Comparison of ENCODE assay signal across 1 cellular context in genomic region chr14:77059276-77059934, GRCh38.
TF ChIP-seq lines count a peak whose summit lies in the region.

No MANE protein-coding gene starts in this region.

TF ChIP-seq in K562, 482 proteins besides CTCF, POLR2A, EP300 and RAD21 (continued from another document and continues in another):
- peak; percentile 85 for TF ChIP-seq MYC (IDR thresholded peaks at IDR 0.05; ENCODE audit: low read depth, low read length)
- no peak for TF ChIP-seq MYC (CRISPR knock-in tag; IDR thresholded peaks at IDR 0.05; ENCODE audit: borderline replicate concordance, low read depth)
- TF ChIP-seq ZNF280A (IDR thresholded peaks at IDR 0.05; ENCODE audit: low read depth, partially characterized antibody): no peak
- peak; percentile 65 for TF ChIP-seq ATF3 (IDR thresholded peaks at IDR 0.05)
- no peak for TF ChIP-seq ATF3 (CRISPR knock-in tag; conservative IDR thresholded peaks at IDR 0.05)
- no peak for TF ChIP-seq E2F5 (CRISPR knock-in tag; IDR thresholded peaks at IDR 0.05)
- TF ChIP-seq TRIM25 (IDR thresholded peaks at IDR 0.05; ENCODE audit: borderline replicate concordance): no peak
- no peak for TF ChIP-seq THRB (CRISPR knock-in tag; conservative IDR thresholded peaks at IDR 0.05)
- TF ChIP-seq RBBP5 (IDR thresholded peaks at IDR 0.05; ENCODE audit: borderline replicate concordance, insufficient read depth, low read length, poor library complexity, severe bottlenecking): no peak
- TF ChIP-seq ZBED1 (IDR thresholded peaks at IDR 0.05): no peak
- 0 out of 2 replicates have a peak, but pooled peaks have one; percentile 53 for TF ChIP-seq MXI1 (IDR thresholded peaks at IDR 0.05; ENCODE audit: low read depth, low read length)
- no peak for TF ChIP-seq ZFP36 (IDR thresholded peaks at IDR 0.05; ENCODE audit: low read depth, low read length, partially characterized antibody)
- no peak for TF ChIP-seq HOMEZ (CRISPR knock-in tag; IDR thresholded peaks at IDR 0.05)
- no peak for TF ChIP-seq NFXL1 (CRISPR knock-in tag; IDR thresholded peaks at IDR 0.05)
- no peak for TF ChIP-seq SRF (CRISPR knock-in tag; IDR thresholded peaks at IDR 0.05)
- no peak for TF ChIP-seq SNIP1 (IDR thresholded peaks at IDR 0.05; ENCODE audit: low read depth)
- no peak for TF ChIP-seq ID3 (CRISPR knock-in tag; IDR thresholded peaks at IDR 0.05)
- TF ChIP-seq ID3 (tag; IDR thresholded peaks at IDR 0.05): no peak
- TF ChIP-seq ZNF3 (CRISPR knock-in tag; IDR thresholded peaks at IDR 0.05): no peak
- no peak for TF ChIP-seq CREB3L1 (IDR thresholded peaks at IDR 0.05; ENCODE audit: borderline replicate concordance, low read depth)
- no peak for TF ChIP-seq PURB (CRISPR knock-in tag; IDR thresholded peaks at IDR 0.05; ENCODE audit: low read depth)
- no peak for TF ChIP-seq JUNB (CRISPR knock-in tag; conservative IDR thresholded peaks at IDR 0.05)
- no peak for TF ChIP-seq HDAC1 (IDR thresholded peaks at IDR 0.05)
- no peak for TF ChIP-seq HNRNPLL (IDR thresholded peaks at IDR 0.05; ENCODE audit: low read depth, low read length, poor library complexity, severe bottlenecking)
- TF ChIP-seq TBL1XR1 (IDR thresholded peaks at IDR 0.05; ENCODE audit: low read length in 2 of 2): no peak
- TF ChIP-seq TEAD1 (CRISPR knock-in tag; IDR thresholded peaks at IDR 0.05): no peak
- TF ChIP-seq HNRNPK (IDR thresholded peaks at IDR 0.05; ENCODE audit: low read depth, low read length, poor library complexity, severe bottlenecking): no peak
- TF ChIP-seq RNF219 (CRISPR knock-in tag; IDR thresholded peaks at IDR 0.05): no peak
- no peak for TF ChIP-seq ZNF561 (CRISPR knock-in tag; conservative IDR thresholded peaks at IDR 0.05)
- TF ChIP-seq RFX1 (IDR thresholded peaks at IDR 0.05): peak; percentile 84
- TF ChIP-seq GTF2E2 (tag; IDR thresholded peaks at IDR 0.05): no peak
- no peak for TF ChIP-seq PREB (CRISPR knock-in tag; IDR thresholded peaks at IDR 0.05)
- TF ChIP-seq VEZF1 (CRISPR knock-in tag; IDR thresholded peaks at IDR 0.05): peak; percentile 38; the same call in 1 of the 2 replicates
- no peak for TF ChIP-seq LCOR (CRISPR knock-in tag; IDR thresholded peaks at IDR 0.05)
- 0 out of 2 replicates have a peak, but pooled peaks have one; percentile 18 for TF ChIP-seq POLR2G (IDR thresholded peaks at IDR 0.05; ENCODE audit: low read depth, low read length)
- TF ChIP-seq LEF1 (IDR thresholded peaks at IDR 0.05): no peak
- TF ChIP-seq JUN (IDR thresholded peaks at IDR 0.05; ENCODE audit: borderline replicate concordance, low read depth, low read length): peak; percentile 65
- TF ChIP-seq JUN (CRISPR knock-in tag; IDR thresholded peaks at IDR 0.05; ENCODE audit: borderline replicate concordance): no peak
- TF ChIP-seq SMC3 (conservative IDR thresholded peaks at IDR 0.05; ENCODE audit: insufficient read depth, low read depth, low read length): 0 out of 2 replicates have a peak, but pooled peaks have one; percentile 44
- no peak for TF ChIP-seq RBM34 (IDR thresholded peaks at IDR 0.05; ENCODE audit: borderline replicate concordance, insufficient read depth, low read length)
- TF ChIP-seq ZKSCAN1 (IDR thresholded peaks at IDR 0.05; ENCODE audit: low read depth, low read length): 0 out of 2 replicates have a peak, but pooled peaks have one; percentile 50
- TF ChIP-seq ETS2 (tag; IDR thresholded peaks at IDR 0.05; ENCODE audit: borderline replicate concordance, poor library complexity, severe bottlenecking): no peak
- peak in 1 of 2 experiments; percentile 50; a peak in 1 of 3 replicates for TF ChIP-seq CBX3 (IDR thresholded peaks at IDR 0.05; ENCODE audit: borderline replicate concordance in 1 of 2, low read length in 2 of 2)
- TF ChIP-seq EHMT2 (IDR thresholded peaks at IDR 0.05): no peak
- TF ChIP-seq NCOA2 (IDR thresholded peaks at IDR 0.05; ENCODE audit: partially characterized antibody in 2 of 2): no peak
